Comparison of ENCODE assay signal across 15 cellular contexts in genomic region chr3:45623434-45623833, GRCh38.
"Had no signal": no experiment of that assay in that cellular context is flagged by ENCODE, and none has a peak within 500 bp of the region (broad histone marks: within the 10 kb centered on the region; RNA-seq: fewer than 3 reads in every experiment).

No MANE protein-coding gene starts in this region.

- ATAC-seq: activated CD4-positive, CD25-positive, alpha-beta regulatory T cell treated with anti-CD3 and anti-CD28 coated beads, Interleukin-2, amount 50 U/mL, for 24 hours; esophagus mucosa; lower lobe of right lung; naive thymus-derived CD8-positive, alpha-beta T cell; sciatic nerve had no signal

- H3K9me3 Mint-ChIP-seq: activated CD4-positive, alpha-beta memory T cell treated with anti-CD3 and anti-CD28 coated beads, Interleukin-2, amount 10 ng/mL, durations not matched to agents 7 days and 5 days; activated naive CD8-positive, alpha-beta T cell treated with anti-CD3 and anti-CD28 coated beads for 36 hours; naive thymus-derived CD8-positive, alpha-beta T cell; type B pancreatic cell had no signal

- DNase-seq: activated CD4-positive, alpha-beta memory T cell treated with anti-CD3 and anti-CD28 coated beads, Interleukin-2, amount 10 ng/mL, durations not matched to agents 7 days and 5 days; activated gamma-delta T cell; activated naive CD8-positive, alpha-beta T cell treated with anti-CD3 and anti-CD28 coated beads for 36 hours; activated T-cell treated with anti-CD3 and anti-CD28 coated beads, Interleukin-2, amount 50 U/mL, for 48 hours; dorsolateral prefrontal cortex; hypothalamus; lower lobe of right lung; naive thymus-derived CD8-positive, alpha-beta T cell; nucleus accumbens; stimulated activated CD4-positive, alpha-beta T cell treated with anti-CD3 and anti-CD28 coated beads, Interleukin-2, amount 100 ng/mL, for 24 hours; stimulated activated naive CD4-positive, alpha-beta T cell treated with Interleukin-2 at 50 U/mL for 16 hours had no signal

- H3K27ac Mint-ChIP-seq: activated CD4-positive, alpha-beta memory T cell treated with anti-CD3 and anti-CD28 coated beads, Interleukin-2, amount 10 ng/mL, durations not matched to agents 7 days and 5 days; activated naive CD8-positive, alpha-beta T cell treated with anti-CD3 and anti-CD28 coated beads for 36 hours; naive thymus-derived CD8-positive, alpha-beta T cell; type B pancreatic cell had no signal

- H3K4me3 Mint-ChIP-seq: activated CD4-positive, alpha-beta memory T cell treated with anti-CD3 and anti-CD28 coated beads, Interleukin-2, amount 10 ng/mL, durations not matched to agents 7 days and 5 days; activated naive CD8-positive, alpha-beta T cell treated with anti-CD3 and anti-CD28 coated beads for 36 hours; naive thymus-derived CD8-positive, alpha-beta T cell; type B pancreatic cell had no signal

- H3K27me3 Mint-ChIP-seq: activated CD4-positive, alpha-beta memory T cell treated with anti-CD3 and anti-CD28 coated beads, Interleukin-2, amount 10 ng/mL, durations not matched to agents 7 days and 5 days; activated naive CD8-positive, alpha-beta T cell treated with anti-CD3 and anti-CD28 coated beads for 36 hours; naive thymus-derived CD8-positive, alpha-beta T cell; type B pancreatic cell had no signal
